ENCODE assay signal across 1 cellular context in the genomic region with DNA sequence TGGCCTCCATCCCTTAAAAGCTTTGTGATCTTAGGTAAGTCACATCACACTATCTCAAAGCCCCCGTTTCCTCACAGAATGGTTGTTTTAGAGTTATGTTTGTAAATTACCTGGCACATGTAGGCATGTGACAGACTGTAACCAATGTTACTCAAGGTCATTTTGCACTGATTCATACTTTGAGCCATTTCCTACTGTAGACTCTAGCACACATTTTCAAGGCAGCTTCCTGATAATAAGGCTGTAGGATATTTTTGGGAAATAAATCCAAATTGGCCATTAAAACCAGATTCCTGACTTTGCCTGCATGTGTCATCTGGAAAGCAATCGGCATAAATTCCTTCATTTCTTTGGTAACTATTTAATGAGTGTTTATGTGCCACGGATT.
TF ChIP-seq lines count a peak whose summit lies in the region.

No MANE protein-coding gene starts in this region.

TF ChIP-seq in K562, 482 proteins besides CTCF, POLR2A, EP300 and RAD21 (continued from another document):
- TF ChIP-seq, protein P1, sequence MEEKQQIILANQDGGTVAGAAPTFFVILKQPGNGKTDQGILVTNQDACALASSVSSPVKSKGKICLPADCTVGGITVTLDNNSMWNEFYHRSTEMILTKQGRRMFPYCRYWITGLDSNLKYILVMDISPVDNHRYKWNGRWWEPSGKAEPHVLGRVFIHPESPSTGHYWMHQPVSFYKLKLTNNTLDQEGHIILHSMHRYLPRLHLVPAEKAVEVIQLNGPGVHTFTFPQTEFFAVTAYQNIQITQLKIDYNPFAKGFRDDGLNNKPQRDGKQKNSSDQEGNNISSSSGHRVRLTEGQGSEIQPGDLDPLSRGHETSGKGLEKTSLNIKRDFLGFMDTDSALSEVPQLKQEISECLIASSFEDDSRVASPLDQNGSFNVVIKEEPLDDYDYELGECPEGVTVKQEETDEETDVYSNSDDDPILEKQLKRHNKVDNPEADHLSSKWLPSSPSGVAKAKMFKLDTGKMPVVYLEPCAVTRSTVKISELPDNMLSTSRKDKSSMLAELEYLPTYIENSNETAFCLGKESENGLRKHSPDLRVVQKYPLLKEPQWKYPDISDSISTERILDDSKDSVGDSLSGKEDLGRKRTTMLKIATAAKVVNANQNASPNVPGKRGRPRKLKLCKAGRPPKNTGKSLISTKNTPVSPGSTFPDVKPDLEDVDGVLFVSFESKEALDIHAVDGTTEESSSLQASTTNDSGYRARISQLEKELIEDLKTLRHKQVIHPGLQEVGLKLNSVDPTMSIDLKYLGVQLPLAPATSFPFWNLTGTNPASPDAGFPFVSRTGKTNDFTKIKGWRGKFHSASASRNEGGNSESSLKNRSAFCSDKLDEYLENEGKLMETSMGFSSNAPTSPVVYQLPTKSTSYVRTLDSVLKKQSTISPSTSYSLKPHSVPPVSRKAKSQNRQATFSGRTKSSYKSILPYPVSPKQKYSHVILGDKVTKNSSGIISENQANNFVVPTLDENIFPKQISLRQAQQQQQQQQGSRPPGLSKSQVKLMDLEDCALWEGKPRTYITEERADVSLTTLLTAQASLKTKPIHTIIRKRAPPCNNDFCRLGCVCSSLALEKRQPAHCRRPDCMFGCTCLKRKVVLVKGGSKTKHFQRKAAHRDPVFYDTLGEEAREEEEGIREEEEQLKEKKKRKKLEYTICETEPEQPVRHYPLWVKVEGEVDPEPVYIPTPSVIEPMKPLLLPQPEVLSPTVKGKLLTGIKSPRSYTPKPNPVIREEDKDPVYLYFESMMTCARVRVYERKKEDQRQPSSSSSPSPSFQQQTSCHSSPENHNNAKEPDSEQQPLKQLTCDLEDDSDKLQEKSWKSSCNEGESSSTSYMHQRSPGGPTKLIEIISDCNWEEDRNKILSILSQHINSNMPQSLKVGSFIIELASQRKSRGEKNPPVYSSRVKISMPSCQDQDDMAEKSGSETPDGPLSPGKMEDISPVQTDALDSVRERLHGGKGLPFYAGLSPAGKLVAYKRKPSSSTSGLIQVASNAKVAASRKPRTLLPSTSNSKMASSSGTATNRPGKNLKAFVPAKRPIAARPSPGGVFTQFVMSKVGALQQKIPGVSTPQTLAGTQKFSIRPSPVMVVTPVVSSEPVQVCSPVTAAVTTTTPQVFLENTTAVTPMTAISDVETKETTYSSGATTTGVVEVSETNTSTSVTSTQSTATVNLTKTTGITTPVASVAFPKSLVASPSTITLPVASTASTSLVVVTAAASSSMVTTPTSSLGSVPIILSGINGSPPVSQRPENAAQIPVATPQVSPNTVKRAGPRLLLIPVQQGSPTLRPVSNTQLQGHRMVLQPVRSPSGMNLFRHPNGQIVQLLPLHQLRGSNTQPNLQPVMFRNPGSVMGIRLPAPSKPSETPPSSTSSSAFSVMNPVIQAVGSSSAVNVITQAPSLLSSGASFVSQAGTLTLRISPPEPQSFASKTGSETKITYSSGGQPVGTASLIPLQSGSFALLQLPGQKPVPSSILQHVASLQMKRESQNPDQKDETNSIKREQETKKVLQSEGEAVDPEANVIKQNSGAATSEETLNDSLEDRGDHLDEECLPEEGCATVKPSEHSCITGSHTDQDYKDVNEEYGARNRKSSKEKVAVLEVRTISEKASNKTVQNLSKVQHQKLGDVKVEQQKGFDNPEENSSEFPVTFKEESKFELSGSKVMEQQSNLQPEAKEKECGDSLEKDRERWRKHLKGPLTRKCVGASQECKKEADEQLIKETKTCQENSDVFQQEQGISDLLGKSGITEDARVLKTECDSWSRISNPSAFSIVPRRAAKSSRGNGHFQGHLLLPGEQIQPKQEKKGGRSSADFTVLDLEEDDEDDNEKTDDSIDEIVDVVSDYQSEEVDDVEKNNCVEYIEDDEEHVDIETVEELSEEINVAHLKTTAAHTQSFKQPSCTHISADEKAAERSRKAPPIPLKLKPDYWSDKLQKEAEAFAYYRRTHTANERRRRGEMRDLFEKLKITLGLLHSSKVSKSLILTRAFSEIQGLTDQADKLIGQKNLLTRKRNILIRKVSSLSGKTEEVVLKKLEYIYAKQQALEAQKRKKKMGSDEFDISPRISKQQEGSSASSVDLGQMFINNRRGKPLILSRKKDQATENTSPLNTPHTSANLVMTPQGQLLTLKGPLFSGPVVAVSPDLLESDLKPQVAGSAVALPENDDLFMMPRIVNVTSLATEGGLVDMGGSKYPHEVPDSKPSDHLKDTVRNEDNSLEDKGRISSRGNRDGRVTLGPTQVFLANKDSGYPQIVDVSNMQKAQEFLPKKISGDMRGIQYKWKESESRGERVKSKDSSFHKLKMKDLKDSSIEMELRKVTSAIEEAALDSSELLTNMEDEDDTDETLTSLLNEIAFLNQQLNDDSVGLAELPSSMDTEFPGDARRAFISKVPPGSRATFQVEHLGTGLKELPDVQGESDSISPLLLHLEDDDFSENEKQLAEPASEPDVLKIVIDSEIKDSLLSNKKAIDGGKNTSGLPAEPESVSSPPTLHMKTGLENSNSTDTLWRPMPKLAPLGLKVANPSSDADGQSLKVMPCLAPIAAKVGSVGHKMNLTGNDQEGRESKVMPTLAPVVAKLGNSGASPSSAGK (IDR thresholded peaks at IDR 0.05): peak; percentile 39; the same call in 1 of the 2 replicates
- 0 out of 2 replicates have a peak, but pooled peaks have one; percentile 6 for TF ChIP-seq BHLHE40 (IDR thresholded peaks at IDR 0.05; ENCODE audit: low read length)
